ENCODE assay signal across 8 cellular contexts in genomic region chr11:65506316-65506769, GRCh38. TPM values are rescaled to one million over a fixed set of nuclear protein-coding genes. Genes with fewer than 3 reads are reported as not detected.
DNase-seq lines count a peak whose midpoint lies in the region; ATAC-seq, FAIRE-seq and TF ChIP-seq lines count a peak whose summit lies in the region.

No MANE protein-coding gene starts in this region.

- no peak overlapping the region for H3K23ac ChIP-seq in H9 (ENCODE audit: insufficient read length, low read depth, low read length)

- no peak overlapping the region for H2AK5ac ChIP-seq in H9 (ENCODE audit: insufficient read length, low read length)

- H3K4me1 Mint-ChIP-seq in H9, result peaks cover 38 to 39% of the 10 kb centered on the region in 2 experiments
- peaks cover 56% of the 10 kb centered on the region for H3K4me1 Mint-ChIP-seq in activated T-helper 1 cell treated with anti-CD3 and anti-CD28 coated beads, Interleukin-12 subunit alpha, Interleukin-12 subunit beta, Interleukin-2, Interleukin-4 antibody, amounts not matched to agents 30 ng/mL and 10 ng/mL and 1 ng/mL, durations not matched to agents 14 hours and 24 hours and 36 hours (ENCODE audit: low read depth)
- H3K4me1 Mint-ChIP-seq in activated T-cell treated with anti-CD3 and anti-CD28 coated beads, Interleukin-2, amount 50 U/mL, for 72 hours (ENCODE audit: low read depth), result peaks cover 60% of the 10 kb centered on the region

- TF ChIP-seq CTCF in A673 (conservative IDR thresholded peaks at IDR 0.05; ENCODE audit: low read depth, low read length) (no peak), H9 (conservative IDR thresholded peaks at IDR 0.05) (no peak), lung (IDR thresholded peaks at IDR 0.05; ENCODE audit: control extremely low read depth, extremely low read depth) (no peak)

- CTCF ChIA-PET in A673 (lab: Charles Lee), result no interaction called here

- no peaks in the 10 kb centered on the region for H3K9me3 ChIP-seq in A673 (ENCODE audit: low read depth, low read length, poor library complexity, severe bottlenecking)
- H3K9me3 ChIP-seq in H9 (ENCODE audit: control insufficient read depth, low read depth, low read length), result no peaks in the 10 kb centered on the region
- no peaks in the 10 kb centered on the region for H3K9me3 ChIP-seq in lung (ENCODE audit: control insufficient read depth in 2 of 2, insufficient read depth in 1 of 2, low read length in 1 of 2)

- no peak overlapping the region for H3K4me2 ChIP-seq in H9 (ENCODE audit: insufficient read depth, insufficient read length, low read length)

- peaks cover 24% of the 10 kb centered on the region; the same call in 1 of the 2 replicates for H3K79me2 ChIP-seq in H9 (ENCODE audit: insufficient read depth, low read length)

- H3K9me3 Mint-ChIP-seq in H9, result peaks cover 0 to 3% of the 10 kb centered on the region in 2 experiments; a peak in 1 of 5 replicates
- H3K9me3 Mint-ChIP-seq in activated T-helper 1 cell treated with anti-CD3 and anti-CD28 coated beads, Interleukin-12 subunit alpha, Interleukin-12 subunit beta, Interleukin-2, Interleukin-4 antibody, amounts not matched to agents 30 ng/mL and 10 ng/mL and 1 ng/mL, durations not matched to agents 14 hours and 24 hours and 36 hours, result no peaks in the 10 kb centered on the region
- H3K9me3 Mint-ChIP-seq in activated T-cell treated with anti-CD3 and anti-CD28 coated beads, Interleukin-2, amount 50 U/mL, for 72 hours, result no peaks in the 10 kb centered on the region

- no peaks in the 10 kb centered on the region for H3K27me3 Mint-ChIP-seq in H9 (ENCODE audit: low read depth)
- H3K27me3 Mint-ChIP-seq in activated T-helper 1 cell treated with anti-CD3 and anti-CD28 coated beads, Interleukin-12 subunit alpha, Interleukin-12 subunit beta, Interleukin-2, Interleukin-4 antibody, amounts not matched to agents 30 ng/mL and 10 ng/mL and 1 ng/mL, durations not matched to agents 14 hours and 24 hours and 36 hours (ENCODE audit: insufficient read depth), result no peaks in the 10 kb centered on the region
- no peaks in the 10 kb centered on the region for H3K27me3 Mint-ChIP-seq in activated T-cell treated with anti-CD3 and anti-CD28 coated beads, Interleukin-2, amount 50 U/mL, for 72 hours (ENCODE audit: low read depth)

- peaks cover 9% of the 10 kb centered on the region for H3K23me2 ChIP-seq in H9 (ENCODE audit: insufficient read length, low read depth, low read length, poor library complexity, severe bottlenecking)

- H2BK15ac ChIP-seq in H9 (ENCODE audit: low read depth, low read length), result no peak overlapping the region

- no peaks in the 10 kb centered on the region for H3K79me1 ChIP-seq in H9 (ENCODE audit: insufficient read depth, low read depth, low read length, poor library complexity, severe bottlenecking)

- TF ChIP-seq POLR2A in H54 (IDR thresholded peaks at IDR 0.05; ENCODE audit: low read depth, low read length), result no peak

- H3K56ac ChIP-seq in H9 (ENCODE audit: insufficient read length, low read depth, low read length), result no peak overlapping the region

- DNase-seq in A673 (ENCODE audit: low spot score) (no peak), H9 (no peak), lung (ENCODE audit: low spot score) (no peak), H54 (ENCODE audit: insufficient read length, low spot score) (no peak), NCI-H146 (lab: John Stamatoyannopoulos, UW) (no peak)
- no peak for DNase-seq in activated T-helper 1 cell treated with anti-CD3 and anti-CD28 coated beads, Interleukin-12 subunit alpha, Interleukin-12 subunit beta, Interleukin-2, Interleukin-4 antibody, amounts not matched to agents 30 ng/mL and 10 ng/mL and 1 ng/mL, durations not matched to agents 14 hours and 24 hours and 36 hours (ENCODE audit: low spot score)
- no peak for DNase-seq in activated T-cell treated with anti-CD3 and anti-CD28 coated beads, Interleukin-2, amount 50 U/mL, for 72 hours

- no peak overlapping the region for H4K91ac ChIP-seq in H9 (ENCODE audit: insufficient read length, low read depth, low read length)

- FAIRE-seq in H54 (lab: Jason Lieb, UNC), result no peak

- H2BK20ac ChIP-seq in H9 (ENCODE audit: low read depth, low read length, poor library complexity, severe bottlenecking), result no peak overlapping the region

- no peaks in the 10 kb centered on the region for H3K27me3 ChIP-seq in A673 (replicated peaks; ENCODE audit: insufficient read depth, low read depth, low read length, poor library complexity)
- no peaks in the 10 kb centered on the region for H3K27me3 ChIP-seq in H9 (ENCODE audit: insufficient read depth, low read length)
- no peaks in the 10 kb centered on the region for H3K27me3 ChIP-seq in lung (ENCODE audit: control insufficient read depth, insufficient read depth)

- H3K4me1 ChIP-seq in A673 (ENCODE audit: insufficient read depth, low read length, poor library complexity, severe bottlenecking) (peaks cover 33% of the 10 kb centered on the region), H9 (ENCODE audit: insufficient read depth, low read length) (no peaks in the 10 kb centered on the region), lung (ENCODE audit: control insufficient read depth in 2 of 2, insufficient read depth in 2 of 2, low read length in 2 of 2) (peaks cover 0 to 2% of the 10 kb centered on the region in 2 donors)

- H3K36me3 ChIP-seq in A673 (ENCODE audit: insufficient read depth, low read length, poor library complexity, severe bottlenecking) (peaks cover 62% of the 10 kb centered on the region), lung (ENCODE audit: control insufficient read depth in 2 of 2, insufficient read depth in 2 of 2, low read length in 2 of 2) (peaks cover 9 to 34% of the 10 kb centered on the region in 2 donors)

- no peak overlapping the region for H4K5ac ChIP-seq in H9 (ENCODE audit: insufficient read length, low read depth, low read length)

- no peak overlapping the region for H4K8ac ChIP-seq in H9 (replicated peaks; ENCODE audit: insufficient read length, low read depth, low read length)

- H3K18ac ChIP-seq in H9 (ENCODE audit: insufficient read length, low read depth, low read length), result no peak overlapping the region

- H3K14ac ChIP-seq in H9 (ENCODE audit: insufficient read depth, low read length), result no peak overlapping the region

- no CpG with 5 or more reads among the region's 4 CpGs for WGBS in H9 (ENCODE audit: extremely low coverage, insufficient read length, low lambda C conversion rate)
- 23 to 25% methylated on average over 4 of the region's 4 CpGs for WGBS in lung, 2 donors

- H2BK5ac ChIP-seq in H9 (ENCODE audit: insufficient read length, low read length), result no peak overlapping the region

- peak overlapping the region in 2 of 3 experiments; percentile 18 to 91; a peak in 3 of 7 replicates for H3K27ac Mint-ChIP-seq in H9
- peak overlapping the region; percentile 72 for H3K27ac Mint-ChIP-seq in activated T-helper 1 cell treated with anti-CD3 and anti-CD28 coated beads, Interleukin-12 subunit alpha, Interleukin-12 subunit beta, Interleukin-2, Interleukin-4 antibody, amounts not matched to agents 30 ng/mL and 10 ng/mL and 1 ng/mL, durations not matched to agents 14 hours and 24 hours and 36 hours
- no peak overlapping the region for H3K27ac Mint-ChIP-seq in activated T-cell treated with anti-CD3 and anti-CD28 coated beads, Interleukin-2, amount 50 U/mL, for 72 hours

- no peak for ATAC-seq in lung (ENCODE audit: insufficient read depth, low FRiP score)
- ATAC-seq in activated T-cell treated with anti-CD3 and anti-CD28 coated beads, Interleukin-2, amount 50 U/mL, for 72 hours (replicated peaks in 1 of 2), result no peak
- ATAC-seq in GM18867 (IDR thresholded peaks at IDR 0.05; ENCODE audit: unreplicated experiment), result no peak

- no peak overlapping the region for H3K9ac ChIP-seq in H9 (ENCODE audit: extremely low read depth, insufficient read length, low read length)

- peaks cover 0 to 33% (median 31%) of the 10 kb centered on the region in 3 experiments; a peak in 5 of 7 replicates for H3K36me3 Mint-ChIP-seq in H9 (ENCODE audit: insufficient read depth in 1 of 3, low read depth in 3 of 3)
- peaks cover 30% of the 10 kb centered on the region for H3K36me3 Mint-ChIP-seq in activated T-helper 1 cell treated with anti-CD3 and anti-CD28 coated beads, Interleukin-12 subunit alpha, Interleukin-12 subunit beta, Interleukin-2, Interleukin-4 antibody, amounts not matched to agents 30 ng/mL and 10 ng/mL and 1 ng/mL, durations not matched to agents 14 hours and 24 hours and 36 hours (ENCODE audit: low read depth)
- peaks cover 31 to 36% of the 10 kb centered on the region in 2 donors for H3K36me3 Mint-ChIP-seq in activated T-cell treated with anti-CD3 and anti-CD28 coated beads, Interleukin-2, amount 50 U/mL, for 72 hours (ENCODE audit: insufficient read depth in 2 of 2)

- POLR2A ChIA-PET in A673 (lab: Charles Lee; ENCODE audit: low non-redundant PET), result interaction anchor here (0.6 to 4.1 kb wide), 13 partner anchors 9 to 636 kb away, joined by 3 to 26 read pairs (median 4); partner anchors contain the start of gene NEAT1

- H2AFZ ChIP-seq in H9 (ENCODE audit: low read length), result no peak overlapping the region

- H3K4me3 ChIP-seq in A673 (ENCODE audit: low read depth, low read length, poor library complexity, severe bottlenecking), result peak overlapping the region; percentile 85
- peak overlapping the region; percentile 14 for H3K4me3 ChIP-seq in lung

- intact Hi-C loops in A673 (cut with micrococcal nuclease; ENCODE audit: unreplicated experiment), result no loop called here
- intact Hi-C loops in activated T-helper 1 cell treated with anti-CD3 and anti-CD28 coated beads, Interleukin-12 subunit alpha, Interleukin-12 subunit beta, Interleukin-2, Interleukin-4 antibody, amounts not matched to agents 30 ng/mL and 10 ng/mL and 1 ng/mL, durations not matched to agents 14 hours and 24 hours and 36 hours (cut with micrococcal nuclease), result loop anchor here (5.0 kb wide), 1 partner anchor 244 kb away; the partner anchor contains the start of gene POLA2

- no peak overlapping the region for H2BK120ac ChIP-seq in H9 (ENCODE audit: low read depth, low read length, poor library complexity, severe bottlenecking)

- no peaks in the 10 kb centered on the region for H4K20me1 ChIP-seq in H9 (ENCODE audit: control insufficient read depth, insufficient read depth, insufficient read length)

- H3K4me3 Mint-ChIP-seq in H9, result peak overlapping the region in 1 of 2 experiments; percentile 64; a peak in 3 of 5 replicates
- no peak overlapping the region for H3K4me3 Mint-ChIP-seq in activated T-helper 1 cell treated with anti-CD3 and anti-CD28 coated beads, Interleukin-12 subunit alpha, Interleukin-12 subunit beta, Interleukin-2, Interleukin-4 antibody, amounts not matched to agents 30 ng/mL and 10 ng/mL and 1 ng/mL, durations not matched to agents 14 hours and 24 hours and 36 hours
- H3K4me3 Mint-ChIP-seq in activated T-cell treated with anti-CD3 and anti-CD28 coated beads, Interleukin-2, amount 50 U/mL, for 72 hours, result no peak overlapping the region

- no peak overlapping the region for H2BK12ac ChIP-seq in H9 (ENCODE audit: insufficient read length, low read depth, low read length)

- H3K4ac ChIP-seq in H9 (ENCODE audit: low read depth, low read length), result no peak overlapping the region

- H3T11ph ChIP-seq in H9 (ENCODE audit: low read length), result no peak overlapping the region

- no TSS peak for BruUV-seq in A673 (replicated peaks; lab: Mats Ljungman, UMichigan)

- H3K27ac ChIP-seq in A673 (ENCODE audit: low read depth, low read length, poor library complexity, severe bottlenecking) (peak overlapping the region; percentile 72), H9 (ENCODE audit: insufficient read length, low read depth, low read length) (no peak overlapping the region), lung (ENCODE audit: low read depth in 1 of 2, low read length in 1 of 2) (peak overlapping the region; percentile 74 to 94)

RNA-seq across cellular contexts. Expression of gene MALAT1, which starts 7.5 kb away (rescaled TPM):
- 4,586 and 4,701 TPM in 2 replicates for total RNA-seq in A673 (2021)
- 1,700 and 1,934 TPM in 2 replicates for total RNA-seq in H9 (2021)
- total RNA-seq in activated T-helper 1 cell treated with anti-CD3 and anti-CD28 coated beads, Interleukin-12 subunit alpha, Interleukin-12 subunit beta, Interleukin-2, Interleukin-4 antibody, amounts not matched to agents 30 ng/mL and 10 ng/mL and 1 ng/mL, durations not matched to agents 14 hours and 24 hours and 36 hours, result 5,323 and 5,421 TPM in 2 replicates
- total RNA-seq in lung, result over 10,000 TPM; 10,633 to 48,332 TPM
- 1,000 to 10,000 TPM in 1 of 2 donors, 100 to 1,000 TPM in 1; 125 to 2,965 TPM for polyA plus RNA-seq in lung
- total RNA-seq in activated T-cell treated with anti-CD3 and anti-CD28 coated beads, Interleukin-2, amount 50 U/mL, for 72 hours, result over 10,000 TPM in 1 of 2 donors, 1,000 to 10,000 TPM in 1; 8,391 to 13,279 TPM

RNA-seq across cellular contexts. Expression of gene SCYL1, which starts 18.5 kb away (rescaled TPM):
- total RNA-seq in A673 (2021) (90.6 and 95.7 TPM in 2 replicates), H9 (2021) (54.7 and 56.0 TPM in 2 replicates), lung (10 to 100 TPM; 54.3 to 93.8 TPM)
- total RNA-seq in activated T-helper 1 cell treated with anti-CD3 and anti-CD28 coated beads, Interleukin-12 subunit alpha, Interleukin-12 subunit beta, Interleukin-2, Interleukin-4 antibody, amounts not matched to agents 30 ng/mL and 10 ng/mL and 1 ng/mL, durations not matched to agents 14 hours and 24 hours and 36 hours, result 103 and 109 TPM in 2 replicates
- polyA plus RNA-seq in lung, result 100 to 1,000 TPM in 1 of 2 donors, 10 to 100 TPM in 1; 79.1 to 107 TPM
- total RNA-seq in activated T-cell treated with anti-CD3 and anti-CD28 coated beads, Interleukin-2, amount 50 U/mL, for 72 hours, result 10 to 100 TPM; 77.9 to 83.4 TPM

RNA-seq across cellular contexts. Expression of gene LTBP3, which starts 51.8 kb away (rescaled TPM):
- total RNA-seq in A673 (2021) (92.1 and 123 TPM in 2 replicates), H9 (2021) (10.6 and 12.1 TPM in 2 replicates), lung (100 to 1,000 TPM; 100 to 111 TPM)
- total RNA-seq in activated T-helper 1 cell treated with anti-CD3 and anti-CD28 coated beads, Interleukin-12 subunit alpha, Interleukin-12 subunit beta, Interleukin-2, Interleukin-4 antibody, amounts not matched to agents 30 ng/mL and 10 ng/mL and 1 ng/mL, durations not matched to agents 14 hours and 24 hours and 36 hours, result 97.9 and 103 TPM in 2 replicates
- 10 to 100 TPM; 39.1 to 46.6 TPM for polyA plus RNA-seq in lung
- total RNA-seq in activated T-cell treated with anti-CD3 and anti-CD28 coated beads, Interleukin-2, amount 50 U/mL, for 72 hours, result 100 to 1,000 TPM; 106 TPM
